ENCODE assay signal across 1 cellular context in the genomic region with DNA sequence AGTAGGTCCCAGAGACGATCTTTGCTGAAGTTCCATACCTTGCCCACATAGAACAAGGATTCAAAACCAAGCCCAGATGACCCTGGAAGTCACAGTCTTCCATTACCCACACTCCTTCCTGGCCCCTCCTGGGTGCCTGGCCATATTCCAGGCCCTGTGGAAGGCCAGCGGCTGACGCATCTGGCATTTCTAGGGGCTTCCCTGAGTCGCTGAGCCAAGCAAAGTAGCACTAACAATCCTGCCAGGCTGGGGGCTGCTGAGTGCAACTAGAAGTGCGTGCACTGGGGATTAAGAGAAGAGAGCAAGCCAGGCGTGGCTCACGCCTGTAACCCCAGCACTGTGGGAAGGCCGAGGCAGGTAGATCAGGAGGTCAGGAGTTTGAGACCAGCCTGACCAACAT.
TF ChIP-seq lines count a peak whose summit lies in the region.

No MANE protein-coding gene starts in this region.

TF ChIP-seq in GM23338, 12 proteins besides CTCF, POLR2A, EP300 and RAD21:
- TF ChIP-seq, protein P1, sequence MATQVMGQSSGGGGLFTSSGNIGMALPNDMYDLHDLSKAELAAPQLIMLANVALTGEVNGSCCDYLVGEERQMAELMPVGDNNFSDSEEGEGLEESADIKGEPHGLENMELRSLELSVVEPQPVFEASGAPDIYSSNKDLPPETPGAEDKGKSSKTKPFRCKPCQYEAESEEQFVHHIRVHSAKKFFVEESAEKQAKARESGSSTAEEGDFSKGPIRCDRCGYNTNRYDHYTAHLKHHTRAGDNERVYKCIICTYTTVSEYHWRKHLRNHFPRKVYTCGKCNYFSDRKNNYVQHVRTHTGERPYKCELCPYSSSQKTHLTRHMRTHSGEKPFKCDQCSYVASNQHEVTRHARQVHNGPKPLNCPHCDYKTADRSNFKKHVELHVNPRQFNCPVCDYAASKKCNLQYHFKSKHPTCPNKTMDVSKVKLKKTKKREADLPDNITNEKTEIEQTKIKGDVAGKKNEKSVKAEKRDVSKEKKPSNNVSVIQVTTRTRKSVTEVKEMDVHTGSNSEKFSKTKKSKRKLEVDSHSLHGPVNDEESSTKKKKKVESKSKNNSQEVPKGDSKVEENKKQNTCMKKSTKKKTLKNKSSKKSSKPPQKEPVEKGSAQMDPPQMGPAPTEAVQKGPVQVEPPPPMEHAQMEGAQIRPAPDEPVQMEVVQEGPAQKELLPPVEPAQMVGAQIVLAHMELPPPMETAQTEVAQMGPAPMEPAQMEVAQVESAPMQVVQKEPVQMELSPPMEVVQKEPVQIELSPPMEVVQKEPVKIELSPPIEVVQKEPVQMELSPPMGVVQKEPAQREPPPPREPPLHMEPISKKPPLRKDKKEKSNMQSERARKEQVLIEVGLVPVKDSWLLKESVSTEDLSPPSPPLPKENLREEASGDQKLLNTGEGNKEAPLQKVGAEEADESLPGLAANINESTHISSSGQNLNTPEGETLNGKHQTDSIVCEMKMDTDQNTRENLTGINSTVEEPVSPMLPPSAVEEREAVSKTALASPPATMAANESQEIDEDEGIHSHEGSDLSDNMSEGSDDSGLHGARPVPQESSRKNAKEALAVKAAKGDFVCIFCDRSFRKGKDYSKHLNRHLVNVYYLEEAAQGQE (IDR thresholded peaks at IDR 0.05; ENCODE audit: unreplicated experiment): no peak
- TF ChIP-seq, protein P2, sequence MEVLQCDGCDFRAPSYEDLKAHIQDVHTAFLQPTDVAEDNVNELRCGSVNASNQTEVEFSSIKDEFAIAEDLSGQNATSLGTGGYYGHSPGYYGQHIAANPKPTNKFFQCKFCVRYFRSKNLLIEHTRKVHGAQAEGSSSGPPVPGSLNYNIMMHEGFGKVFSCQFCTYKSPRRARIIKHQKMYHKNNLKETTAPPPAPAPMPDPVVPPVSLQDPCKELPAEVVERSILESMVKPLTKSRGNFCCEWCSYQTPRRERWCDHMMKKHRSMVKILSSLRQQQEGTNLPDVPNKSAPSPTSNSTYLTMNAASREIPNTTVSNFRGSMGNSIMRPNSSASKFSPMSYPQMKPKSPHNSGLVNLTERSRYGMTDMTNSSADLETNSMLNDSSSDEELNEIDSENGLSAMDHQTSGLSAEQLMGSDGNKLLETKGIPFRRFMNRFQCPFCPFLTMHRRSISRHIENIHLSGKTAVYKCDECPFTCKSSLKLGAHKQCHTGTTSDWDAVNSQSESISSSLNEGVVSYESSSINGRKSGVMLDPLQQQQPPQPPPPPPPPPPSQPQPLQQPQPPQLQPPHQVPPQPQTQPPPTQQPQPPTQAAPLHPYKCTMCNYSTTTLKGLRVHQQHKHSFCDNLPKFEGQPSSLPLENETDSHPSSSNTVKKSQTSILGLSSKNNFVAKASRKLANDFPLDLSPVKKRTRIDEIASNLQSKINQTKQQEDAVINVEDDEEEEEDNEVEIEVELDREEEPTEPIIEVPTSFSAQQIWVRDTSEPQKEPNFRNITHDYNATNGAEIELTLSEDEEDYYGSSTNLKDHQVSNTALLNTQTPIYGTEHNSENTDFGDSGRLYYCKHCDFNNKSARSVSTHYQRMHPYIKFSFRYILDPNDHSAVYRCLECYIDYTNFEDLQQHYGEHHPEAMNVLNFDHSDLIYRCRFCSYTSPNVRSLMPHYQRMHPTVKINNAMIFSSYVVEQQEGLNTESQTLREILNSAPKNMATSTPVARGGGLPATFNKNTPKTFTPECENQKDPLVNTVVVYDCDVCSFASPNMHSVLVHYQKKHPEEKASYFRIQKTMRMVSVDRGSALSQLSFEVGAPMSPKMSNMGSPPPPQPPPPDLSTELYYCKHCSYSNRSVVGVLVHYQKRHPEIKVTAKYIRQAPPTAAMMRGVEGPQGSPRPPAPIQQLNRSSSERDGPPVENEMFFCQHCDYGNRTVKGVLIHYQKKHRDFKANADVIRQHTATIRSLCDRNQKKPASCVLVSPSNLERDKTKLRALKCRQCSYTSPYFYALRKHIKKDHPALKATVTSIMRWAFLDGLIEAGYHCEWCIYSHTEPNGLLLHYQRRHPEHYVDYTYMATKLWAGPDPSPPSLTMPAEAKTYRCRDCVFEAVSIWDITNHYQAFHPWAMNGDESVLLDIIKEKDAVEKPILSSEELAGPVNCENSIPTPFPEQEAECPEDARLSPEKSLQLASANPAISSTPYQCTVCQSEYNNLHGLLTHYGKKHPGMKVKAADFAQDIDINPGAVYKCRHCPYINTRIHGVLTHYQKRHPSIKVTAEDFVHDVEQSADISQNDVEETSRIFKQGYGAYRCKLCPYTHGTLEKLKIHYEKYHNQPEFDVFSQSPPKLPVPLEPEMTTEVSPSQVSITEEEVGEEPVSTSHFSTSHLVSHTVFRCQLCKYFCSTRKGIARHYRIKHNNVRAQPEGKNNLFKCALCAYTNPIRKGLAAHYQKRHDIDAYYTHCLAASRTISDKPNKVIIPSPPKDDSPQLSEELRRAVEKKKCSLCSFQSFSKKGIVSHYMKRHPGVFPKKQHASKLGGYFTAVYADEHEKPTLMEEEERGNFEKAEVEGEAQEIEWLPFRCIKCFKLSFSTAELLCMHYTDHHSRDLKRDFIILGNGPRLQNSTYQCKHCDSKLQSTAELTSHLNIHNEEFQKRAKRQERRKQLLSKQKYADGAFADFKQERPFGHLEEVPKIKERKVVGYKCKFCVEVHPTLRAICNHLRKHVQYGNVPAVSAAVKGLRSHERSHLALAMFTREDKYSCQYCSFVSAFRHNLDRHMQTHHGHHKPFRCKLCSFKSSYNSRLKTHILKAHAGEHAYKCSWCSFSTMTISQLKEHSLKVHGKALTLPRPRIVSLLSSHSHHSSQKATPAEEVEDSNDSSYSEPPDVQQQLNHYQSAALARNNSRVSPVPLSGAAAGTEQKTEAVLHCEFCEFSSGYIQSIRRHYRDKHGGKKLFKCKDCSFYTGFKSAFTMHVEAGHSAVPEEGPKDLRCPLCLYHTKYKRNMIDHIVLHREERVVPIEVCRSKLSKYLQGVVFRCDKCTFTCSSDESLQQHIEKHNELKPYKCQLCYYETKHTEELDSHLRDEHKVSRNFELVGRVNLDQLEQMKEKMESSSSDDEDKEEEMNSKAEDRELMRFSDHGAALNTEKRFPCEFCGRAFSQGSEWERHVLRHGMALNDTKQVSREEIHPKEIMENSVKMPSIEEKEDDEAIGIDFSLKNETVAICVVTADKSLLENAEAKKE (CRISPR knock-in tag; IDR thresholded peaks at IDR 0.05): no peak
- TF ChIP-seq NANOG (IDR thresholded peaks at IDR 0.05; ENCODE audit: borderline replicate concordance) (no peak), EZH2 (IDR thresholded peaks at IDR 0.05; ENCODE audit: low read depth, unreplicated experiment) (no peak), STAT1 (IDR thresholded peaks at IDR 0.05; ENCODE audit: unreplicated experiment) (no peak), POLR2AphosphoS5 (IDR thresholded peaks at IDR 0.05; ENCODE audit: low read depth) (no peak), ZNF114 (CRISPR knock-in tag; IDR thresholded peaks at IDR 0.05) (no peak), JUNB (IDR thresholded peaks at IDR 0.05; ENCODE audit: unreplicated experiment) (no peak), EZH2phosphoT487 (IDR thresholded peaks at IDR 0.05; ENCODE audit: unreplicated experiment) (no peak), ZNF331 (CRISPR knock-in tag; IDR thresholded peaks at IDR 0.05; ENCODE audit: low read depth) (no peak), CREB1 (CRISPR knock-in tag; IDR thresholded peaks at IDR 0.05; ENCODE audit: low read depth) (no peak)
- TF ChIP-seq, protein P3, sequence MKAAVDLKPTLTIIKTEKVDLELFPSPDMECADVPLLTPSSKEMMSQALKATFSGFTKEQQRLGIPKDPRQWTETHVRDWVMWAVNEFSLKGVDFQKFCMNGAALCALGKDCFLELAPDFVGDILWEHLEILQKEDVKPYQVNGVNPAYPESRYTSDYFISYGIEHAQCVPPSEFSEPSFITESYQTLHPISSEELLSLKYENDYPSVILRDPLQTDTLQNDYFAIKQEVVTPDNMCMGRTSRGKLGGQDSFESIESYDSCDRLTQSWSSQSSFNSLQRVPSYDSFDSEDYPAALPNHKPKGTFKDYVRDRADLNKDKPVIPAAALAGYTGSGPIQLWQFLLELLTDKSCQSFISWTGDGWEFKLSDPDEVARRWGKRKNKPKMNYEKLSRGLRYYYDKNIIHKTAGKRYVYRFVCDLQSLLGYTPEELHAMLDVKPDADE (IDR thresholded peaks at IDR 0.05): no peak
